ENCODE assay signal across 12 cellular contexts in the genomic region with DNA sequence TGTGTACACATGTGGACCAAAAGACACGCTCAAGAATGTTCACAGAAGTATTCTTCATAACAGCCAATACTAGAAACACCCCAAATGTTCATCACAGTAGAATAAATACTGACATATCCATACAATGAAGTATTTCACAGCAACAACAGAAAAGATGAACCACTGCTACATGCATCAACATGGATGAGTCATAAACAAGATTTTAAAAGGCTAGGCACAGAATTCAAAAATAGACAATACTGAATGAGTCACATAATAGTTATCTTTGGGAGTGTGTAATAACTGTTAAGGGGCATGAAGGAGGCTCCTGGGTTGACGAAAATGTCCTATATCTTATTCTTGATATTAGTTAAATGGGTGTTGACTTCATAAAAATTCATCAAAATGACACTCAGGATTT. TPM values are rescaled to one million over a fixed set of nuclear protein-coding genes. Genes with fewer than 3 reads are reported as not detected.
DNase-seq lines count a peak whose midpoint lies in the region; ATAC-seq, FAIRE-seq and TF ChIP-seq lines count a peak whose summit lies in the region.
"Had no signal": no experiment of that assay in that cellular context is flagged by ENCODE, and none has a peak within 500 bp of the region (broad histone marks: within the 10 kb centered on the region; RNA-seq: fewer than 3 reads in every experiment).

No MANE protein-coding gene starts in this region.

- no peaks in the 10 kb centered on the region for H3K9me3 Mint-ChIP-seq in astrocyte (ENCODE audit: unreplicated experiment)
- H3K9me3 Mint-ChIP-seq in naive thymus-derived CD8-positive, alpha-beta T cell: no peaks in the 10 kb centered on the region
- H3K9me3 Mint-ChIP-seq: activated naive CD4-positive, alpha-beta T cell treated with anti-CD3 and anti-CD28 coated beads, Interleukin-2, amount 50 U/mL, for 72 hours had no signal

- H3K4me2 ChIP-seq in astrocyte (ENCODE audit: low read length): peak overlapping the region; percentile 5

- FAIRE-seq in astrocyte (lab: Jason Lieb, UNC): peak; percentile 88
- no peak for FAIRE-seq in kidney (lab: Jason Lieb, UNC)

- peak; percentile 43 for DNase-seq in AG08395 (ENCODE audit: low spot score)
- peak; percentile 72 for DNase-seq in astrocyte (ENCODE audit: low read depth)
- DNase-seq in kidney epithelial cell (ENCODE audit: low read depth): peak; percentile 14
- no peak for DNase-seq in kidney
- DNase-seq in naive thymus-derived CD8-positive, alpha-beta T cell: no peak
- DNase-seq in T-helper 9 cell: no peak
- no peak for DNase-seq in dorsolateral prefrontal cortex
- DNase-seq: activated CD8-positive, alpha-beta memory T cell treated with anti-CD3 and anti-CD28 coated beads for 24 hours; left cardiac atrium; NCI-H2227 treated with DMSO at 0.1 percent for 48 hours had no signal

- peaks cover 8% of the 10 kb centered on the region for H3K4me1 Mint-ChIP-seq in astrocyte (ENCODE audit: low read depth, unreplicated experiment)
- peaks cover 0 to 8% (median 5%) of the 10 kb centered on the region in 4 donors for H3K4me1 Mint-ChIP-seq in naive thymus-derived CD8-positive, alpha-beta T cell

- H3K4me3 Mint-ChIP-seq in astrocyte (ENCODE audit: unreplicated experiment): no peak overlapping the region
- H3K4me3 Mint-ChIP-seq in naive thymus-derived CD8-positive, alpha-beta T cell: no peak overlapping the region

- peaks cover 10% of the 10 kb centered on the region for H3K4me1 ChIP-seq in astrocyte (ENCODE audit: insufficient read depth, low read length)
- no peaks in the 10 kb centered on the region for H3K4me1 ChIP-seq in kidney (ENCODE audit: control insufficient read depth in 1 of 2, insufficient read depth in 1 of 2, low read depth in 1 of 2, low read length in 2 of 2)

- no peak overlapping the region for H2AFZ ChIP-seq in astrocyte (ENCODE audit: low read depth, low read length)

- POLR2A ChIA-PET in naive thymus-derived CD8-positive, alpha-beta T cell (lab: Charles Lee): no interaction called here

- H3K27ac Mint-ChIP-seq in astrocyte (ENCODE audit: unreplicated experiment): peak overlapping the region; percentile 60
- no peak overlapping the region for H3K27ac Mint-ChIP-seq in naive thymus-derived CD8-positive, alpha-beta T cell

- H3K27me3 ChIP-seq in astrocyte (ENCODE audit: insufficient read depth, low read length): no peaks in the 10 kb centered on the region
- no peaks in the 10 kb centered on the region for H3K27me3 ChIP-seq in kidney epithelial cell (ENCODE audit: control insufficient read depth, insufficient read depth, low read length)
- H3K27me3 ChIP-seq in dorsolateral prefrontal cortex: no peaks in the 10 kb centered on the region

- no peaks in the 10 kb centered on the region for H4K20me1 ChIP-seq in astrocyte (ENCODE audit: insufficient read depth, low read length)

- peaks cover 49% of the 10 kb centered on the region for H3K79me2 ChIP-seq in astrocyte (ENCODE audit: insufficient read depth, low read length)

- TF ChIP-seq CTCF in astrocyte (IDR thresholded peaks at IDR 0.05; ENCODE audit: insufficient read depth, low read depth, low read length): no peak
- TF ChIP-seq CTCF in kidney epithelial cell (IDR thresholded peaks at IDR 0.05; ENCODE audit: insufficient read depth, low read length, poor library complexity, severe bottlenecking): no peak
- TF ChIP-seq CTCF in kidney (IDR thresholded peaks at IDR 0.05; ENCODE audit: borderline replicate concordance, extremely low read depth, insufficient read depth): no peak
- no peak for TF ChIP-seq CTCF in dorsolateral prefrontal cortex (IDR thresholded peaks at IDR 0.05 in 54 of 56, conservative IDR thresholded peaks at IDR 0.05 in 2 of 56; ENCODE audit: low read depth in 1 of 56, partially characterized antibody in 56 of 56)

- H3K27me3 Mint-ChIP-seq in astrocyte (ENCODE audit: low read depth, unreplicated experiment): no peaks in the 10 kb centered on the region
- H3K27me3 Mint-ChIP-seq in naive thymus-derived CD8-positive, alpha-beta T cell: no peaks in the 10 kb centered on the region

- H3K27ac ChIP-seq in astrocyte (ENCODE audit: low read depth, low read length) (peak overlapping the region; percentile 74), kidney (ENCODE audit: low read depth in 2 of 2, low read length in 2 of 2) (no peak overlapping the region), dorsolateral prefrontal cortex (no peak overlapping the region)

- H3K4me3 ChIP-seq in astrocyte (ENCODE audit: insufficient read depth, low read depth, low read length) (no peak overlapping the region), kidney epithelial cell (ENCODE audit: low read depth, low read length) (no peak overlapping the region), kidney (ENCODE audit: low read length in 2 of 2) (no peak overlapping the region), dorsolateral prefrontal cortex (no peak overlapping the region)

- H3K36me3 ChIP-seq in astrocyte (ENCODE audit: insufficient read depth, low read length) (no peaks in the 10 kb centered on the region), kidney epithelial cell (ENCODE audit: control insufficient read depth, insufficient read depth, low read length) (no peaks in the 10 kb centered on the region), kidney (ENCODE audit: control insufficient read depth in 1 of 2, insufficient read depth in 2 of 2, low read length in 2 of 2) (no peaks in the 10 kb centered on the region)

- intact Hi-C loops in kidney (cut with DNase I) (no loop called here), dorsolateral prefrontal cortex (cut with DNase I) (no loop called here)

- no peak overlapping the region for H3K9ac ChIP-seq in astrocyte (ENCODE audit: low read length)
- no peak overlapping the region for H3K9ac ChIP-seq in kidney (ENCODE audit: low read length in 2 of 2)

- H3K9me3 ChIP-seq in astrocyte (ENCODE audit: insufficient read depth, low read depth, low read length): no peaks in the 10 kb centered on the region
- no peaks in the 10 kb centered on the region for H3K9me3 ChIP-seq in kidney (ENCODE audit: control insufficient read depth in 1 of 2, low read length in 2 of 2)

- ATAC-seq in HG03565 (IDR thresholded peaks at IDR 0.05; ENCODE audit: unreplicated experiment): peak; percentile 57
- no peak for ATAC-seq in naive thymus-derived CD8-positive, alpha-beta T cell

- peaks cover 4% of the 10 kb centered on the region for H3K36me3 Mint-ChIP-seq in astrocyte (ENCODE audit: low read depth, unreplicated experiment)
- peaks cover 0 to 41% (median 29%) of the 10 kb centered on the region in 3 donors for H3K36me3 Mint-ChIP-seq in naive thymus-derived CD8-positive, alpha-beta T cell
- H3K36me3 Mint-ChIP-seq: activated naive CD4-positive, alpha-beta T cell treated with anti-CD3 and anti-CD28 coated beads, Interleukin-2, amount 50 U/mL, for 72 hours had no signal

RNA-seq across cellular contexts. Expression of gene CLOCK, which starts 43.5 kb away (rescaled TPM):
- total RNA-seq in astrocyte: 20.4 and 21.4 TPM in 2 replicates
- 13.0 and 14.4 TPM in 2 replicates for total RNA-seq in kidney epithelial cell
- total RNA-seq in kidney: 28.9 TPM
- polyA plus RNA-seq in kidney (ENCODE audit: insufficient read depth, low read depth, low replicate concordance): 3.8 TPM
- total RNA-seq in naive thymus-derived CD8-positive, alpha-beta T cell: 10 to 100 TPM; 10.9 to 12.6 TPM
- polyA plus RNA-seq in naive thymus-derived CD8-positive, alpha-beta T cell: 1 to 10 TPM; 4.8 to 5.2 (median 5.1) TPM
- 10 to 100 TPM; 24.9 to 52.2 (median 37.5) TPM for total RNA-seq in dorsolateral prefrontal cortex

Comparison
In these comparisons a context has a peak if more than half of its experiments do, and no peak if none do; other contexts are left out.
1. DNase-seq: peak in AG08395 (single experiment), astrocyte (single experiment) and kidney epithelial cell (single experiment); none in kidney (single experiment), naive thymus-derived CD8-positive, alpha-beta T cell (0 of 10), T-helper 9 cell (single experiment) and dorsolateral prefrontal cortex (0 of 10).